9 cellular contexts compared by ENCODE assay signal in genomic region chr5:170268153-170268689, GRCh38. TPM values are rescaled to one million over a fixed set of nuclear protein-coding genes. Genes with fewer than 3 reads are reported as not detected.
DNase-seq lines count a peak whose midpoint lies in the region; ATAC-seq, FAIRE-seq and TF ChIP-seq lines count a peak whose summit lies in the region.
"Had no signal": no experiment of that assay in that cellular context is flagged by ENCODE, and none has a peak within 500 bp of the region (broad histone marks: within the 10 kb centered on the region; RNA-seq: fewer than 3 reads in every experiment).

No MANE protein-coding gene starts in this region.

- H3K4me3 Mint-ChIP-seq in IgD-negative memory B cell (peak overlapping the region in 2 of 4 donors; percentile 75 to 82), astrocyte (ENCODE audit: unreplicated experiment) (no peak overlapping the region)

- H3K9ac ChIP-seq in BLaER1 (no peak overlapping the region), astrocyte (ENCODE audit: low read length) (no peak overlapping the region)

- H3K4me3 ChIP-seq in BLaER1 (no peak overlapping the region), astrocyte (ENCODE audit: insufficient read depth, low read depth, low read length) (no peak overlapping the region), neutrophil (ENCODE audit: low read depth in 1 of 2, low read length in 1 of 2) (peak overlapping the region in 1 of 2 experiments; percentile 47)

- no peak overlapping the region for H3K27ac ChIP-seq in BLaER1
- H3K27ac ChIP-seq in astrocyte (ENCODE audit: low read depth, low read length) = no peak overlapping the region
- H3K27ac ChIP-seq in neutrophil = peak overlapping the region; percentile 82

- FAIRE-seq in astrocyte (lab: Jason Lieb, UNC) = no peak

- H3K27me3 ChIP-seq in BLaER1 = no peaks in the 10 kb centered on the region
- peaks cover 25% of the 10 kb centered on the region for H3K27me3 ChIP-seq in astrocyte (ENCODE audit: insufficient read depth, low read length)
- no peaks in the 10 kb centered on the region for H3K27me3 ChIP-seq in neutrophil

- DNase-seq in astrocyte (ENCODE audit: low read depth) (no peak), NOMO-1 treated with dmso at 0.1 percent for 144 hours (lab: John Stamatoyannopoulos, UW; ENCODE audit: unreplicated experiment) (no peak)
- DNase-seq in central memory CD4-positive, alpha-beta T cell = no peak

- H3K79me2 ChIP-seq in astrocyte (ENCODE audit: insufficient read depth, low read length) = no peaks in the 10 kb centered on the region

- H3K27me3 Mint-ChIP-seq in IgD-negative memory B cell (peaks cover 1% of the 10 kb centered on the region), astrocyte (ENCODE audit: low read depth, unreplicated experiment) (peaks cover 8% of the 10 kb centered on the region)

- H3K9me3 ChIP-seq in BLaER1 (no peaks in the 10 kb centered on the region), astrocyte (ENCODE audit: insufficient read depth, low read depth, low read length) (no peaks in the 10 kb centered on the region), neutrophil (no peaks in the 10 kb centered on the region)

- TF ChIP-seq CTCF in astrocyte (IDR thresholded peaks at IDR 0.05; ENCODE audit: insufficient read depth, low read depth, low read length) (no peak), neutrophil (IDR thresholded peaks at IDR 0.05) (no peak)

- no peaks in the 10 kb centered on the region for H3K9me3 Mint-ChIP-seq in IgD-negative memory B cell
- H3K9me3 Mint-ChIP-seq in astrocyte (ENCODE audit: unreplicated experiment) = no peaks in the 10 kb centered on the region

- H3K36me3 Mint-ChIP-seq in IgD-negative memory B cell = peaks cover 1% of the 10 kb centered on the region
- H3K36me3 Mint-ChIP-seq in astrocyte (ENCODE audit: low read depth, unreplicated experiment) = no peaks in the 10 kb centered on the region
- H3K36me3 Mint-ChIP-seq: brain had no signal

- H2AFZ ChIP-seq in astrocyte (ENCODE audit: low read depth, low read length) = peak overlapping the region; percentile 26

- H3K4me2 ChIP-seq in BLaER1 (peak overlapping the region; percentile 29), astrocyte (ENCODE audit: low read length) (peak overlapping the region; percentile 59)

- no peak for ATAC-seq in HG03097 (IDR thresholded peaks at IDR 0.05; ENCODE audit: low FRiP score, unreplicated experiment)
- no peak for ATAC-seq in GM19035 (IDR thresholded peaks at IDR 0.05; ENCODE audit: unreplicated experiment)

- H3K27ac Mint-ChIP-seq in IgD-negative memory B cell = peak overlapping the region in 2 of 3 donors; percentile 53 to 74
- no peak overlapping the region for H3K27ac Mint-ChIP-seq in astrocyte (ENCODE audit: unreplicated experiment)

- peaks cover 88% of the 10 kb centered on the region for H3K36me3 ChIP-seq in BLaER1
- H3K36me3 ChIP-seq in astrocyte (ENCODE audit: insufficient read depth, low read length) = no peaks in the 10 kb centered on the region
- peaks cover 100% of the 10 kb centered on the region for H3K36me3 ChIP-seq in neutrophil

- peaks cover 19 to 23% (median 22%) of the 10 kb centered on the region in 3 donors for H3K4me1 Mint-ChIP-seq in IgD-negative memory B cell
- peaks cover 14% of the 10 kb centered on the region for H3K4me1 Mint-ChIP-seq in astrocyte (ENCODE audit: low read depth, unreplicated experiment)

- 0 out of 2 replicates have a peak, but pooled peaks cover 5% of the 10 kb centered on the region for H4K20me1 ChIP-seq in BLaER1
- H4K20me1 ChIP-seq in astrocyte (ENCODE audit: insufficient read depth, low read length) = no peaks in the 10 kb centered on the region

- H3K4me1 ChIP-seq in BLaER1 (peaks cover 49% of the 10 kb centered on the region), astrocyte (ENCODE audit: insufficient read depth, low read length) (no peaks in the 10 kb centered on the region), neutrophil (ENCODE audit: control insufficient read depth in 1 of 2, insufficient read depth in 1 of 2, low read depth in 1 of 2, low read length in 1 of 2) (peaks cover 35 to 43% of the 10 kb centered on the region in 2 experiments)

RNA-seq across cellular contexts. Expression of gene LCP2, which starts 29.4 kb away (rescaled TPM):
- polyA plus RNA-seq in IgD-negative memory B cell = 31.6 TPM
- total RNA-seq in astrocyte = 0.09 TPM in 1 of 2 replicates, not detected in the other

RNA-seq across cellular contexts. Expression of gene C5orf58, which starts 35.4 kb away (rescaled TPM):
- polyA plus RNA-seq in IgD-negative memory B cell = not detected
- not detected in 2 replicates for total RNA-seq in astrocyte
